In genomic region chr14:23483216-23483854, GRCh38 we compare ENCODE assay signal across 8 cellular contexts. TPM values are rescaled to one million over a fixed set of nuclear protein-coding genes. Genes with fewer than 3 reads are reported as not detected.
DNase-seq lines count a peak whose midpoint lies in the region; ATAC-seq, FAIRE-seq and TF ChIP-seq lines count a peak whose summit lies in the region.

No MANE protein-coding gene starts in this region.

- no peak overlapping the region for H3K9ac ChIP-seq in HepG2 (ENCODE audit: insufficient read depth, low read depth, low read length)

- in situ Hi-C loops in HepG2 (cut with HindIII; ENCODE audit: extremely low pct_ligation_motif_present, low pct_unique_long_range_greater_than_20kb), result loop anchor here (5.0 kb wide), 1 partner anchor 74 kb away; the partner anchor contains the start of gene THTPA

- no peak overlapping the region for H3K4me2 ChIP-seq in HepG2 (ENCODE audit: low read depth, low read length)

- H3K4me1 ChIP-seq in HepG2 (ENCODE audit: insufficient read depth, low read length) (peaks cover 6% of the 10 kb centered on the region), right lobe of liver (no peaks in the 10 kb centered on the region), upper lobe of right lung (no peaks in the 10 kb centered on the region)

- H3K9me3 ChIP-seq in HepG2 (ENCODE audit: low read length), result no peaks in the 10 kb centered on the region
- no peaks in the 10 kb centered on the region for H3K9me3 ChIP-seq in right lobe of liver
- H3K9me3 ChIP-seq in upper lobe of right lung, result no peaks in the 10 kb centered on the region

- intact Hi-C loops in HepG2 (cut with micrococcal nuclease; ENCODE audit: unreplicated experiment) (loop anchor here (1.0 kb wide), 2 partner anchors 56 to 79 kb away; no protein-coding TSS in a partner anchor), right lobe of liver (cut with DNase I) (loop anchor here in 1 of 2 donors (10.0 kb wide), 1 partner anchor 51 kb away; no protein-coding TSS in a partner anchor), upper lobe of right lung (cut with DNase I) (no loop called here)

- POLR2A ChIA-PET in HepG2 (lab: Yijun Ruan, JAX), result interaction anchor here (0.8 kb wide), 1 partner anchor 72 kb away, joined by 3 read pairs; no protein-coding TSS in a partner anchor

- no TSS peak for BruUV-seq in HepG2 (replicated peaks; lab: Mats Ljungman, UMichigan)

- no peaks in the 10 kb centered on the region for H3K79me2 ChIP-seq in HepG2 (ENCODE audit: insufficient read depth, low read length)

- peaks cover 6% of the 10 kb centered on the region; the same call in 1 of the 2 replicates for H4K20me1 ChIP-seq in HepG2 (ENCODE audit: insufficient read depth, low read length)

- TF ChIP-seq RAD21 in HepG2 (CRISPR knock-in tag; IDR thresholded peaks at IDR 0.05), result peak; percentile 80

- peaks cover 32 to 71% of the 10 kb centered on the region in 2 experiments for H3K36me3 ChIP-seq in HepG2 (replicated peaks in 1 of 2; ENCODE audit: control insufficient read depth in 1 of 2, insufficient read depth in 2 of 2, low read length in 2 of 2)
- H3K36me3 ChIP-seq in right lobe of liver, result peaks cover 0 to 3% (median 0%) of the 10 kb centered on the region in 4 donors
- H3K36me3 ChIP-seq in upper lobe of right lung, result peaks cover 37% of the 10 kb centered on the region

- H3K27ac ChIP-seq in HepG2 (ENCODE audit: extremely low read length, insufficient read depth, low read length) (no peak overlapping the region), right lobe of liver (no peak overlapping the region), upper lobe of right lung (no peak overlapping the region)

- no peak for TF ChIP-seq POLR2A in HepG2 (IDR thresholded peaks at IDR 0.05; ENCODE audit: insufficient read depth in 1 of 2, low read depth in 2 of 2, low read length in 2 of 2)
- TF ChIP-seq POLR2A in right lobe of liver (IDR thresholded peaks at IDR 0.05), result no peak

- H3K27me3 ChIP-seq in HepG2 (ENCODE audit: control insufficient read depth in 1 of 2, insufficient read depth in 2 of 2, low read length in 2 of 2) (no peaks in the 10 kb centered on the region), right lobe of liver (no peaks in the 10 kb centered on the region), upper lobe of right lung (no peaks in the 10 kb centered on the region)

- CTCF ChIA-PET in HepG2 (lab: Yijun Ruan, JAX; ENCODE audit: low intra/inter-chr PET ratio, low total read pairs), result interaction anchor here (3.5 to 9.7 kb wide), 2 partner anchors 57 to 77 kb away, joined by 17 to 275 read pairs; partner anchors contain the start of gene THTPA

- TF ChIP-seq CTCF in HepG2 (CRISPR knock-in tag; IDR thresholded peaks at IDR 0.05), result peak; percentile 84
- no peak for TF ChIP-seq CTCF in right lobe of liver (IDR thresholded peaks at IDR 0.05)
- no peak for TF ChIP-seq CTCF in upper lobe of right lung (IDR thresholded peaks at IDR 0.05)

- WGBS in HepG2 (ENCODE audit: low lambda C conversion rate), result 67% methylated on average over 9 of the region's 9 CpGs
- WGBS in right lobe of liver (ENCODE audit: insufficient coverage, low coverage, low lambda C conversion rate, missing lambda C conversion rate), result 63% methylated on average over 9 of the region's 9 CpGs

- no peak overlapping the region for H2AFZ ChIP-seq in HepG2 (ENCODE audit: low read length)

- DNase-seq in HepG2 (ENCODE audit: low spot score), result peak; percentile 69
- DNase-seq in right lobe of liver, result no peak
- peak; percentile 99 for DNase-seq in NCI-H2029 (lab: John Stamatoyannopoulos, UW)
- peak; percentile 65 for DNase-seq in astrocyte of the hippocampus (ENCODE audit: low read depth, low spot score)
- peak; percentile 25 for DNase-seq in middle frontal gyrus (ENCODE audit: extremely low spot score, low spot score)
- DNase-seq in NCI-H187 (lab: John Stamatoyannopoulos, UW), result no peak
- DNase-seq in upper lobe of right lung, result no peak

- FAIRE-seq in HepG2 (lab: Jason Lieb, UNC), result no peak

- H3K4me3 ChIP-seq in HepG2 (replicated peaks in 1 of 3; ENCODE audit: insufficient read depth in 1 of 3, low read depth in 2 of 3, low read length in 3 of 3) (no peak overlapping the region), right lobe of liver (no peak overlapping the region), upper lobe of right lung (no peak overlapping the region)

- TF ChIP-seq EP300 in HepG2 (IDR thresholded peaks at IDR 0.05; ENCODE audit: low read depth in 2 of 2, low read length in 2 of 2), result no peak
- TF ChIP-seq EP300 in HepG2 (CRISPR knock-in tag; IDR thresholded peaks at IDR 0.05; ENCODE audit: borderline replicate concordance), result no peak

- ATAC-seq in HepG2, result peak; percentile 96
- no peak for ATAC-seq in right lobe of liver
- no peak for ATAC-seq in GM18858 (IDR thresholded peaks at IDR 0.05; ENCODE audit: unreplicated experiment)
- no peak for ATAC-seq in upper lobe of right lung

TF ChIP-seq in HepG2, 621 proteins besides CTCF, POLR2A, EP300 and RAD21 (continues in another document):
- TF ChIP-seq FOXO1 (CRISPR knock-in tag; IDR thresholded peaks at IDR 0.05), result peak; percentile 40; the same call in 1 of the 2 replicates
- no peak for TF ChIP-seq ZNF431 (CRISPR knock-in tag; IDR thresholded peaks at IDR 0.05; ENCODE audit: borderline replicate concordance, low read depth)
- no peak for TF ChIP-seq ZNF17 (CRISPR knock-in tag; IDR thresholded peaks at IDR 0.05)
- peak; percentile 54; the same call in 1 of the 2 replicates for TF ChIP-seq ZNF33B (CRISPR knock-in tag; IDR thresholded peaks at IDR 0.05)
- TF ChIP-seq SMC3 (IDR thresholded peaks at IDR 0.05; ENCODE audit: low read length), result peak; percentile 34; the same call in 1 of the 2 replicates
- TF ChIP-seq MLX (CRISPR knock-in tag; IDR thresholded peaks at IDR 0.05), result no peak
- TF ChIP-seq ZNF484 (CRISPR knock-in tag; IDR thresholded peaks at IDR 0.05; ENCODE audit: borderline replicate concordance, low read depth), result no peak

RNA-seq across cellular contexts. Expression of gene NGDN, which starts 13.8 kb away (rescaled TPM):
- 216 and 241 TPM in 2 replicates for total RNA-seq in HepG2 (2016; rRNA removed; fragmentation: Illumina TruSeq; extraction: Trizol)
- total RNA-seq in HepG2 (2016; cell fraction: cytosol; rRNA removed; fragmentation: Illumina TruSeq; extraction: Trizol; ENCODE audit: low read depth), result 81.7 and 93.0 TPM in 2 replicates
- 225 and 237 TPM in 2 replicates for total RNA-seq in HepG2 (2016; cell fraction: insoluble cytoplasmic fraction; rRNA removed; fragmentation: Illumina TruSeq; extraction: Trizol)
- total RNA-seq in HepG2 (2016; cell fraction: membrane; rRNA removed; fragmentation: Illumina TruSeq; extraction: Trizol), result 66.4 and 83.1 TPM in 2 replicates
- 177 and 204 TPM in 2 replicates for total RNA-seq in HepG2 (2016; cell fraction: nucleus; rRNA removed; fragmentation: Illumina TruSeq; extraction: Trizol)
- 131 and 154 TPM in 2 replicates for polyA plus RNA-seq in HepG2 (2011; rRNA removed)
- 82.4 and 111 TPM in 2 replicates for polyA plus RNA-seq in HepG2 (2011; cell fraction: cytosol; rRNA removed)
- 104 and 123 TPM in 2 replicates for polyA plus RNA-seq in HepG2 (2011; cell fraction: nucleus; rRNA removed)
- polyA plus RNA-seq in HepG2 (2012), result 117 and 133 TPM in 2 replicates
- 21.2 and 22.9 TPM in 2 replicates for polyA plus RNA-seq in HepG2 (2016; cell fraction: cytosol; fragmentation: Illumina TruSeq; extraction: Trizol; ENCODE audit: low read depth)
- polyA plus RNA-seq in HepG2 (2016; cell fraction: insoluble cytoplasmic fraction; fragmentation: Illumina TruSeq; extraction: Trizol; ENCODE audit: low read depth), result 196 and 227 TPM in 2 replicates
- polyA plus RNA-seq in HepG2 (2016; cell fraction: membrane; fragmentation: Illumina TruSeq; extraction: Trizol; ENCODE audit: low read depth), result 27.9 and 28.0 TPM in 2 replicates
- 212 and 217 TPM in 2 replicates for polyA plus RNA-seq in HepG2 (2016; cell fraction: nucleus; fragmentation: Illumina TruSeq; extraction: Trizol; ENCODE audit: insufficient read depth, low read depth)
- 23.6 and 38.1 TPM in 2 replicates for polyA minus RNA-seq in HepG2 (2011; rRNA and poly(A)+ RNA removed; ENCODE audit: low replicate concordance)
- 48.0 and 49.4 TPM in 2 replicates for polyA minus RNA-seq in HepG2 (2011; cell fraction: cytosol; rRNA and poly(A)+ RNA removed)
- polyA minus RNA-seq in HepG2 (2011; cell fraction: nucleus; rRNA and poly(A)+ RNA removed), result 243 and 292 TPM in 2 replicates
- 10 to 100 TPM; 12.0 to 16.5 (median 14.3) TPM for total RNA-seq in right lobe of liver
- total RNA-seq in upper lobe of right lung, result 32.3 TPM

RNA-seq across cellular contexts. Expression of gene MYH7, which starts 47.9 kb away (rescaled TPM):
- total RNA-seq in HepG2 (2016; rRNA removed; fragmentation: Illumina TruSeq; extraction: Trizol) (0.04 TPM in 1 of 2 replicates, not detected in the other), right lobe of liver (1 to 10 TPM in 1 of 6 experiments, under 1 TPM in 5; 0.30 to 5.6 (median 0.60) TPM), upper lobe of right lung (0.12 TPM)
- total RNA-seq in HepG2 (2016; cell fraction: cytosol; rRNA removed; fragmentation: Illumina TruSeq; extraction: Trizol; ENCODE audit: low read depth), result not detected in 2 replicates
- total RNA-seq in HepG2 (2016; cell fraction: insoluble cytoplasmic fraction; rRNA removed; fragmentation: Illumina TruSeq; extraction: Trizol), result not detected in 2 replicates
- not detected in 2 replicates for total RNA-seq in HepG2 (2016; cell fraction: membrane; rRNA removed; fragmentation: Illumina TruSeq; extraction: Trizol)
- 0.06 TPM in 1 of 2 replicates, not detected in the other for total RNA-seq in HepG2 (2016; cell fraction: nucleus; rRNA removed; fragmentation: Illumina TruSeq; extraction: Trizol)
- polyA plus RNA-seq in HepG2 (2011; rRNA removed), result 0.01 and 0.04 TPM in 2 replicates
- polyA plus RNA-seq in HepG2 (2011; cell fraction: cytosol; rRNA removed), result 0.01 TPM in 2 replicates
- 0.02 and 0.08 TPM in 2 replicates for polyA plus RNA-seq in HepG2 (2011; cell fraction: nucleus; rRNA removed)
- polyA plus RNA-seq in HepG2 (2012), result 0.05 and 0.07 TPM in 2 replicates
- polyA plus RNA-seq in HepG2 (2016; cell fraction: cytosol; fragmentation: Illumina TruSeq; extraction: Trizol; ENCODE audit: low read depth), result not detected in 2 replicates
- polyA plus RNA-seq in HepG2 (2016; cell fraction: insoluble cytoplasmic fraction; fragmentation: Illumina TruSeq; extraction: Trizol; ENCODE audit: low read depth), result 0.04 and 0.05 TPM in 2 replicates
- polyA plus RNA-seq in HepG2 (2016; cell fraction: membrane; fragmentation: Illumina TruSeq; extraction: Trizol; ENCODE audit: low read depth), result not detected in 2 replicates
- not detected in 2 replicates for polyA plus RNA-seq in HepG2 (2016; cell fraction: nucleus; fragmentation: Illumina TruSeq; extraction: Trizol; ENCODE audit: insufficient read depth, low read depth)
- polyA minus RNA-seq in HepG2 (2011; rRNA and poly(A)+ RNA removed; ENCODE audit: low replicate concordance), result 0.28 TPM in 1 of 2 replicates, not detected in the other
- polyA minus RNA-seq in HepG2 (2011; cell fraction: cytosol; rRNA and poly(A)+ RNA removed), result 0.10 TPM in 1 of 2 replicates, not detected in the other
- polyA minus RNA-seq in HepG2 (2011; cell fraction: nucleus; rRNA and poly(A)+ RNA removed), result not detected in 2 replicates

Comparison
In these comparisons a context has a peak if more than half of its experiments do, and no peak if none do; other contexts are left out.
1. DNase-seq: peak in HepG2 (single experiment), NCI-H2029 (single experiment), astrocyte of the hippocampus (single experiment) and middle frontal gyrus (single experiment); none in right lobe of liver (0 of 3), NCI-H187 (0 of 2) and upper lobe of right lung (single experiment).